Comparison of ENCODE assay signal across 8 cellular contexts in genomic region chr2:111116843-111117665, GRCh38. TPM values are rescaled to one million over a fixed set of nuclear protein-coding genes. Genes with fewer than 3 reads are reported as not detected.
DNase-seq lines count a peak whose midpoint lies in the region; ATAC-seq and TF ChIP-seq lines count a peak whose summit lies in the region.

No MANE protein-coding gene starts in this region.

- H3K27ac ChIP-seq in DND-41 (ENCODE audit: low read length) (no peak overlapping the region), stomach (peak overlapping the region in 1 of 5 donors; percentile 44)

- H3K9ac ChIP-seq in DND-41 (ENCODE audit: low read depth, low read length) = no peak overlapping the region

- peak overlapping the region; percentile 83 to 97 (median 91) for H3K4me3 Mint-ChIP-seq in naive thymus-derived CD8-positive, alpha-beta T cell

- H3K4me2 ChIP-seq in DND-41 (ENCODE audit: insufficient read depth, low read length) = no peak overlapping the region

- H3K79me2 ChIP-seq in DND-41 (ENCODE audit: insufficient read depth, low read length) = peaks cover 12% of the 10 kb centered on the region

- ATAC-seq in DND-41 (ENCODE audit: insufficient read depth, low read depth) = no peak
- ATAC-seq in naive thymus-derived CD8-positive, alpha-beta T cell = peak; percentile 38 to 49
- no peak for ATAC-seq in HG02938 (IDR thresholded peaks at IDR 0.05; ENCODE audit: unreplicated experiment)

- peaks cover 17% of the 10 kb centered on the region for H3K4me1 ChIP-seq in DND-41 (ENCODE audit: insufficient read depth, low read length)
- H3K4me1 ChIP-seq in stomach = peaks cover 37 to 51% (median 47%) of the 10 kb centered on the region in 4 donors

- H2AFZ ChIP-seq in DND-41 (ENCODE audit: low read depth, low read length) = no peak overlapping the region

- no peaks in the 10 kb centered on the region for H3K36me3 Mint-ChIP-seq in naive thymus-derived CD8-positive, alpha-beta T cell

- peaks cover 18 to 50% (median 34%) of the 10 kb centered on the region in 4 donors for H3K4me1 Mint-ChIP-seq in naive thymus-derived CD8-positive, alpha-beta T cell

- TF ChIP-seq EP300 in stomach (IDR thresholded peaks at IDR 0.05) = no peak

- H3K4me3 ChIP-seq in DND-41 (ENCODE audit: low read depth in 1 of 2, low read length in 2 of 2) (no peak overlapping the region), fibroblast of pulmonary artery (replicated peaks; ENCODE audit: low read depth, low read length) (peak overlapping the region; percentile 55), stomach (peak overlapping the region; percentile 37 to 89 (median 78))

- no peak for TF ChIP-seq POLR2A in stomach (IDR thresholded peaks at IDR 0.05)

- peaks cover 9 to 44% (median 28%) of the 10 kb centered on the region in 5 donors for H3K27me3 Mint-ChIP-seq in naive thymus-derived CD8-positive, alpha-beta T cell

- peaks cover 7% of the 10 kb centered on the region for H4K20me1 ChIP-seq in DND-41 (ENCODE audit: insufficient read depth, low read length)

- H3K27ac Mint-ChIP-seq in naive thymus-derived CD8-positive, alpha-beta T cell = peak overlapping the region in 3 of 10 donors; percentile 30 to 68 (median 61)

- DNase-seq in DND-41 (peak; percentile 61), KG1 (lab: John Stamatoyannopoulos, UW) (peak; percentile 19), RPMI7951 (ENCODE audit: low read depth) (peak; percentile 69), fibroblast of pulmonary artery (ENCODE audit: low read depth) (peak; percentile 76), stomach (peak; percentile 82)
- DNase-seq in activated T-helper 9 cell treated with anti-CD3 and anti-CD28 coated beads, Interleukin-2, amount 50 U/mL, for 16 hours (ENCODE audit: low read depth) = peak; percentile 57
- DNase-seq in naive thymus-derived CD8-positive, alpha-beta T cell = peak; percentile 52 to 82 (median 60)

- no peaks in the 10 kb centered on the region for H3K9me3 Mint-ChIP-seq in naive thymus-derived CD8-positive, alpha-beta T cell

- H3K36me3 ChIP-seq in DND-41 (ENCODE audit: insufficient read depth, low read length) (peaks cover 7% of the 10 kb centered on the region; the same call in 1 of the 2 replicates), stomach (no peaks in the 10 kb centered on the region)

- WGBS in stomach, 5 donors = 4 to 7% (median 5%) methylated on average over 29 to 33 of the region's 33 CpGs

- H3K9me3 ChIP-seq in DND-41 (ENCODE audit: insufficient read depth, low read length, severe bottlenecking) = no peaks in the 10 kb centered on the region
- no peaks in the 10 kb centered on the region for H3K9me3 ChIP-seq in stomach

- intact Hi-C loops in stomach (cut with DNase I; ENCODE audit: low total_unique reads) = loop anchor here (10.0 kb wide), 1 partner anchor 302 kb away; no protein-coding TSS in a partner anchor

- POLR2A ChIA-PET in naive thymus-derived CD8-positive, alpha-beta T cell (lab: Charles Lee) = no interaction called here

- H3K27me3 ChIP-seq in DND-41 (ENCODE audit: insufficient read depth, low read length, poor library complexity) (no peaks in the 10 kb centered on the region), stomach (peaks cover 5 to 79% (median 34%) of the 10 kb centered on the region in 3 donors)

- TF ChIP-seq CTCF in DND-41 (IDR thresholded peaks at IDR 0.05; ENCODE audit: borderline replicate concordance, extremely low read depth, low read length, poor library complexity, severe bottlenecking) (peak; percentile 71), fibroblast of pulmonary artery (IDR thresholded peaks at IDR 0.05; ENCODE audit: low read length, missing control alignments) (peak; percentile 95), stomach (IDR thresholded peaks at IDR 0.05) (peak in 5 of 7 experiments; percentile 75 to 90 (median 88))

RNA-seq across cellular contexts. Expression of gene BCL2L11, which starts 3.7 kb away (rescaled TPM):
- total RNA-seq in RPMI7951 (2014; rRNA removed; shearing (Covaris generic)) = 2.3 and 5.3 TPM in 2 replicates
- total RNA-seq in naive thymus-derived CD8-positive, alpha-beta T cell = 10 to 100 TPM; 36.0 to 39.8 TPM
- polyA plus RNA-seq in naive thymus-derived CD8-positive, alpha-beta T cell = 10 to 100 TPM in 2 of 3 donors, 1 to 10 TPM in 1; 8.7 to 16.2 (median 10.4) TPM
- 10 to 100 TPM in 3 of 5 donors, 1 to 10 TPM in 1, under 1 TPM in 1; 0.29 to 41.2 (median 16.2) TPM for total RNA-seq in stomach
- polyA plus RNA-seq in stomach = 1 to 10 TPM; 4.3 to 4.9 (median 4.6) TPM

Comparison
In these comparisons a context has a peak if more than half of its experiments do, and no peak if none do; other contexts are left out.
1. ATAC-seq: peak in naive thymus-derived CD8-positive, alpha-beta T cell (2 of 2); none in DND-41 (single experiment) and HG02938 (single experiment).
2. DNase-seq: peak in every context shown above with its lines; median percentile 82 in stomach; 76 in fibroblast of pulmonary artery; 69 in RPMI7951; 61 in DND-41; 60 in naive thymus-derived CD8-positive, alpha-beta T cell; 57 in activated T-helper 9 cell treated with anti-CD3 and anti-CD28 coated beads, Interleukin-2, amount 50 U/mL, for 16 hours; 19 in KG1.
3. H3K4me3 ChIP-seq: peak in fibroblast of pulmonary artery (single experiment) and stomach (4 of 4); none in DND-41 (0 of 2).
4. Peak in every context shown above with its lines, with median percentiles within 50 percentile points of each other: CTCF ChIP-seq.